In genomic region chr4:3352505-3352904, GRCh38 we compare ENCODE assay signal across 26 cellular contexts.
"Had no signal": no experiment of that assay in that cellular context is flagged by ENCODE, and none has a peak within 500 bp of the region (broad histone marks: within the 10 kb centered on the region; RNA-seq: fewer than 3 reads in every experiment).

No MANE protein-coding gene starts in this region.

- H3K4me3 ChIP-seq: body of pancreas had no signal

- H3K27me3 Mint-ChIP-seq: activated B cell treated with CpG ODN at 0.5 μM for 24 hours; activated naive CD8-positive, alpha-beta T cell; activated T-cell treated with anti-CD3 and anti-CD28 coated beads, Interleukin-2, amount 50 U/mL, for 24 hours; activated T-helper 17 cell treated with anti-CD3 and anti-CD28 coated beads, Interleukin-2, amount 50 U/mL, for 72 hours; T-helper 17 cell had no signal

- H3K4me3 Mint-ChIP-seq: activated B cell treated with CpG ODN at 0.5 μM for 24 hours; activated CD4-positive, alpha-beta memory T cell treated with anti-CD3 and anti-CD28 coated beads, Interleukin-2, amount 10 ng/mL, durations not matched to agents 7 days and 5 days; activated naive CD8-positive, alpha-beta T cell; activated T-cell treated with anti-CD3 and anti-CD28 coated beads, Interleukin-2, amount 50 U/mL, for 24 hours; activated T-helper 17 cell treated with anti-CD3 and anti-CD28 coated beads, Interleukin-2, amount 50 U/mL, for 72 hours; T-helper 17 cell; T-helper 2 cell treated with Interferon-gamma antibody and Interleukin-4, amounts not matched to agents 5 μg/mL and 100 μg/mL, for 36 hours had no signal

- H3K27ac ChIP-seq: body of pancreas, WERI-Rb-1 had no signal

- ATAC-seq: activated CD4-positive, CD25-positive, alpha-beta regulatory T cell treated with anti-CD3 and anti-CD28 coated beads, Interleukin-2, amount 50 U/mL, for 24 hours; activated T-helper 17 cell treated with anti-CD3 and anti-CD28 coated beads, Interleukin-2, amount 50 U/mL, for 72 hours; body of pancreas; T-helper 17 cell had no signal

- H3K36me3 ChIP-seq: WERI-Rb-1 had no signal

- FAIRE-seq: colon, endometrium, endothelial cell of umbilical vein, frontal cortex had no signal

- H3K9me3 ChIP-seq: body of pancreas had no signal

- H3K27ac Mint-ChIP-seq: activated CD4-positive, alpha-beta memory T cell treated with anti-CD3 and anti-CD28 coated beads, Interleukin-2, amount 10 ng/mL, durations not matched to agents 7 days and 5 days; activated naive CD8-positive, alpha-beta T cell; activated T-cell treated with anti-CD3 and anti-CD28 coated beads, Interleukin-2, amount 50 U/mL, for 24 hours; activated T-helper 17 cell treated with anti-CD3 and anti-CD28 coated beads, Interleukin-2, amount 50 U/mL, for 72 hours; T-helper 17 cell; T-helper 2 cell treated with Interferon-gamma antibody and Interleukin-4, amounts not matched to agents 5 μg/mL and 100 μg/mL, for 36 hours had no signal

- H3K27me3 ChIP-seq: body of pancreas had no signal

- DNase-seq: activated B cell treated with CpG ODN at 0.5 μM for 24 hours; activated CD4-positive, alpha-beta memory T cell treated with anti-CD3 and anti-CD28 coated beads, Interleukin-2, amount 10 ng/mL, durations not matched to agents 7 days and 5 days; activated CD4-positive, alpha-beta T cell treated with anti-CD3 and anti-CD28 coated beads for 48 hours; activated effector memory CD4-positive, alpha-beta T cell treated with Interleukin-2 at 50 U/mL for 16 hours; activated gamma-delta T cell treated with Interleukin-2 at 50 U/mL for 16 hours; activated naive CD4-positive, alpha-beta T cell treated with anti-CD3 and anti-CD28 coated beads, Interleukin-2, amount 50 U/mL, for 16 hours; activated naive CD4-positive, alpha-beta T cell treated with Interleukin-2 at 50 U/mL for 16 hours; activated T-cell treated with anti-CD3 and anti-CD28 coated beads for 4 hours; activated T-cell treated with anti-CD3 and anti-CD28 coated beads, Interleukin-2, amount 50 U/mL, for 24 hours; amygdala; aorta; body of pancreas; effector CD8-positive, alpha-beta T cell; foreskin fibroblast; T-helper 1 cell; T-helper 17 cell; T1000; WERI-Rb-1 had no signal
